9 cellular contexts compared by ENCODE assay signal in the genomic region with DNA sequence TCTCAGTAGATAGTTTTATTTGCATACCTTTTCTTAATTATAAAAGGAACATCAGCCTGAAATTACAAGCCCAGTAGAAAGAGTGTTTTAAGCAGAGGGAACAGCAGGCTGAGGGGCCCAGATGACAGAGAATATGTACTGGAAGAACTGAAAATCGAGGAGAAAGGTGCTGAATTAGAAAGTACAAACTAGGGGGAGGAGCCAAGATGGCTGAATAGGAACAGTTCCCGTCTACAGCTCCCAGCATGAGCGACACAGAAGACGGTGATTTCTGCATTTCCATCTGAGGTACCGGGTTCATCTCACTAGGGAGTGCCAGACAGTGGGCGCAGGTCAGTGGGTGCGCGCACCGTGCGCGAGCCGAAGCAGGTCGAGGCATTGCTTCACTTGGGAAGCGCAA. TPM values are rescaled to one million over a fixed set of nuclear protein-coding genes. Genes with fewer than 3 reads are reported as not detected.
DNase-seq lines count a peak whose midpoint lies in the region; ATAC-seq, FAIRE-seq and TF ChIP-seq lines count a peak whose summit lies in the region.
"Not testable (repeated sequence)": the region's sequence is repeated elsewhere in the genome, so short reads cannot be mapped to it uniquely, and the experiment has no call there.
"Had no signal": no experiment of that assay in that cellular context is flagged by ENCODE, and none has a peak within 500 bp of the region (broad histone marks: within the 10 kb centered on the region; RNA-seq: fewer than 3 reads in every experiment).

No MANE protein-coding gene starts in this region.

- not testable (repeated sequence) for H3K36me3 ChIP-seq in Caco-2 (ENCODE audit: control insufficient read depth, insufficient read depth, low read length); GM23338 (ENCODE audit: insufficient read depth); HUES64 (ENCODE audit: insufficient read depth, low read length); PC-9 (ENCODE audit: low read depth); K562 (ENCODE audit: control insufficient read depth, insufficient read depth, low read length); neuronal stem cell (replicated peaks in 1 of 2; ENCODE audit: control insufficient read depth in 2 of 2, insufficient read depth in 2 of 2, low read length in 2 of 2)

- not testable (repeated sequence) for BruUV-seq in Caco-2 (replicated peaks; lab: Mats Ljungman, UMichigan); PC-9 (replicated peaks; lab: Mats Ljungman, UMichigan); K562 (replicated peaks; lab: Mats Ljungman, UMichigan)

- not testable (repeated sequence) for H3K14ac ChIP-seq in neuronal stem cell (ENCODE audit: low read length)

- H2AFZ ChIP-seq in GM23338: peak overlapping the region; percentile 38; the same call in 1 of the 2 replicates
- H2AFZ ChIP-seq in PC-9: peak overlapping the region; percentile 75; the same call in 1 of the 2 replicates
- peak overlapping the region; percentile 78 for H2AFZ ChIP-seq in K562 (ENCODE audit: low read depth, low read length)
- peak overlapping the region; percentile 22 for H2AFZ ChIP-seq in neuronal stem cell (ENCODE audit: low read length)

- not testable (repeated sequence) for H3K79me1 ChIP-seq in neuronal stem cell (ENCODE audit: low read depth, low read length)

- not testable (repeated sequence) for H4K91ac ChIP-seq in neuronal stem cell (ENCODE audit: low read depth, low read length, poor library complexity)

- POLR2A ChIA-PET in Caco-2 (lab: Charles Lee); PC-9 (lab: Charles Lee; ENCODE audit: unreplicated experiment); K562 (lab: Yijun Ruan, JAX): not testable (repeated sequence)

- H3K36me3 Mint-ChIP-seq in Caco-2 (ENCODE audit: insufficient read depth, unreplicated experiment); GM23338 (ENCODE audit: low read depth): not testable (repeated sequence)

- not testable (repeated sequence) for TF ChIP-seq RAD21 in K562 (CRISPR knock-in tag; conservative IDR thresholded peaks at IDR 0.05 in 1 of 2, IDR thresholded peaks at IDR 0.05 in 1 of 2)

- H4K8ac ChIP-seq in neuronal stem cell (ENCODE audit: low read depth, low read length): not testable (repeated sequence)

- peak overlapping the region; percentile 42; the same call in 1 of the 2 replicates for H3K27ac ChIP-seq in GM23338 (ENCODE audit: low read depth)
- not testable (repeated sequence) for H3K27ac ChIP-seq in HUES64 (ENCODE audit: low read depth, low read length); PC-9; K562 (ENCODE audit: extremely low read depth, low read depth, low read length); neuronal stem cell (replicated peaks; ENCODE audit: low read length)

- not testable (repeated sequence) for H3K79me2 ChIP-seq in GM23338 (replicated peaks; ENCODE audit: insufficient read depth); PC-9 (ENCODE audit: low read depth); K562 (ENCODE audit: control insufficient read depth, insufficient read depth, low read length)

- H3K27ac Mint-ChIP-seq in Caco-2 (ENCODE audit: unreplicated experiment): peak overlapping the region; percentile 94
- H3K27ac Mint-ChIP-seq in GM23338: peak overlapping the region; percentile 72; the same call in 1 of the 2 replicates

- not testable (repeated sequence) for H2BK15ac ChIP-seq in neuronal stem cell (ENCODE audit: low read length)

- H2BK120ac ChIP-seq in neuronal stem cell (ENCODE audit: low read depth, low read length): not testable (repeated sequence)

- H3K4me3 ChIP-seq in Caco-2 (ENCODE audit: low read depth, low read length) (peak overlapping the region; percentile 41), HUES64 (ENCODE audit: low read length) (peak overlapping the region; percentile 26), PC-9 (peak overlapping the region; percentile 53; the same call in 1 of the 2 replicates), K562 (peak overlapping the region; percentile 26; the same call in 1 of the 2 replicates)
- not testable (repeated sequence) for H3K4me3 ChIP-seq in GM23338; neuronal stem cell (ENCODE audit: low read length in 2 of 2)

- not testable (repeated sequence) for H3K4me1 Mint-ChIP-seq in Caco-2 (ENCODE audit: low read depth, unreplicated experiment); GM23338

- not testable (repeated sequence) for TF ChIP-seq EP300 in K562 (IDR thresholded peaks at IDR 0.05; ENCODE audit: low read length)

- ATAC-seq in GM23338: not testable (repeated sequence)
- ATAC-seq in K562: peak; percentile 55; the same call in 1 of the 3 replicates

- H3K9me3 Mint-ChIP-seq in Caco-2 (ENCODE audit: unreplicated experiment): not testable (repeated sequence)
- H3K9me3 Mint-ChIP-seq in GM23338: peaks cover 12% of the 10 kb centered on the region; the same call in 2 of the 3 replicates

- intact Hi-C loops in Caco-2 (cut with micrococcal nuclease; ENCODE audit: unreplicated experiment); PC-9 (cut with micrococcal nuclease; ENCODE audit: unreplicated experiment); K562 (cut with micrococcal nuclease): not testable (repeated sequence)

- H3K4ac ChIP-seq in neuronal stem cell (ENCODE audit: low read length): not testable (repeated sequence)

- DNase-seq in Caco-2: peak in 1 of 2 experiments; percentile 24
- DNase-seq in GM23338 (ENCODE audit: low spot score); PC-9; neuronal stem cell (ENCODE audit: low spot score): not testable (repeated sequence)
- DNase-seq in NCI-H2171 treated with DMSO at 0.1 percent for 48 hours (lab: John Stamatoyannopoulos, UW): peak; percentile 4
- DNase-seq in K562 (ENCODE audit: extremely low read depth in 1 of 4, low spot score in 3 of 4): peak in 1 of 4 experiments; percentile 12

- not testable (repeated sequence) for H2BK5ac ChIP-seq in neuronal stem cell (ENCODE audit: low read length)

- not testable (repeated sequence) for TF ChIP-seq CTCF in Caco-2 (IDR thresholded peaks at IDR 0.05; ENCODE audit: insufficient read depth in 1 of 2, low read depth in 1 of 2, low read length in 1 of 2, severe bottlenecking in 1 of 2, unreplicated experiment in 1 of 2); GM23338 (conservative IDR thresholded peaks at IDR 0.05; ENCODE audit: low read depth in 2 of 2); PC-9 (conservative IDR thresholded peaks at IDR 0.05); K562 (IDR thresholded peaks at IDR 0.05 in 2 of 3, conservative IDR thresholded peaks at IDR 0.05 in 1 of 3; ENCODE audit: insufficient read depth in 2 of 3, low read depth in 1 of 3, low read length in 3 of 3)

- H3K18ac ChIP-seq in neuronal stem cell (ENCODE audit: low read length): not testable (repeated sequence)

- H2BK12ac ChIP-seq in neuronal stem cell (ENCODE audit: low read length): not testable (repeated sequence)

- not testable (repeated sequence) for H3K9me1 ChIP-seq in K562 (ENCODE audit: control insufficient read depth, insufficient read depth, low read length)

- not testable (repeated sequence) for H4K20me1 ChIP-seq in GM23338 (replicated peaks; ENCODE audit: insufficient read depth); PC-9 (ENCODE audit: insufficient read depth); K562 (replicated peaks; ENCODE audit: control insufficient read depth, insufficient read depth, low read length)

- CTCF ChIA-PET in Caco-2 (lab: Charles Lee); K562 (lab: Yijun Ruan, JAX; ENCODE audit: low intra/inter-chr PET ratio): not testable (repeated sequence)
- CTCF ChIA-PET in PC-9 (lab: Charles Lee): interaction anchor here (0.6 kb wide), 1 partner anchor 230 kb away, joined by 3 read pairs; no protein-coding TSS in a partner anchor

- not testable (repeated sequence) for H3K9me2 ChIP-seq in GM23338 (ENCODE audit: insufficient read depth); PC-9 (ENCODE audit: insufficient read depth)

- H3F3A ChIP-seq in GM23338 (replicated peaks; ENCODE audit: low read depth); PC-9 (ENCODE audit: insufficient read depth, low read depth): not testable (repeated sequence)

- 84% methylated on average over 14 of the region's 14 CpGs for WGBS in HUES64
- WGBS in K562 (ENCODE audit: insufficient coverage, low coverage, missing lambda C conversion rate): 0% methylated on average over 6 of the region's 14 CpGs
- WGBS in neuronal stem cell (ENCODE audit: extremely low coverage in 2 of 2, insufficient read length in 2 of 2, insufficient replicate concordance in 1 of 2), 2 donors: no CpG with 5 or more reads among the region's 14 CpGs

- H2AK5ac ChIP-seq in neuronal stem cell (ENCODE audit: low read depth, low read length): not testable (repeated sequence)

- H3K27me3 ChIP-seq in Caco-2 (replicated peaks; ENCODE audit: control insufficient read depth, insufficient read depth, low read length); GM23338 (ENCODE audit: insufficient read depth); HUES64 (ENCODE audit: insufficient read depth, low read length); PC-9 (ENCODE audit: insufficient read depth, low read depth); K562 (ENCODE audit: control insufficient read depth in 2 of 2, insufficient read depth in 2 of 2, low read length in 2 of 2); neuronal stem cell (ENCODE audit: control insufficient read depth in 3 of 3, insufficient read depth in 3 of 3, low read depth in 1 of 3, low read length in 3 of 3): not testable (repeated sequence)

- H3K9me3 ChIP-seq in Caco-2; HUES64 (ENCODE audit: insufficient read depth, low read depth, low read length); PC-9 (ENCODE audit: insufficient read depth, low read depth); K562 (replicated peaks; ENCODE audit: control insufficient read depth, insufficient read depth, low read depth, low read length); neuronal stem cell (replicated peaks in 1 of 2; ENCODE audit: control insufficient read depth in 2 of 2, insufficient read depth in 1 of 2, low read depth in 1 of 2, low read length in 2 of 2): not testable (repeated sequence)

- in situ Hi-C loops in K562 (cut with MboI): not testable (repeated sequence)

- not testable (repeated sequence) for H3K9ac ChIP-seq in HUES64 (ENCODE audit: low read depth, low read length); K562 (ENCODE audit: insufficient read depth in 1 of 2, low read depth in 2 of 2, low read length in 2 of 2); neuronal stem cell (ENCODE audit: low read depth, low read length, poor library complexity)

- peak overlapping the region; percentile 55; the same call in 1 of the 2 replicates for H3K4me2 ChIP-seq in GM23338
- H3K4me2 ChIP-seq in PC-9: peak overlapping the region; percentile 80
- peak overlapping the region; percentile 69 for H3K4me2 ChIP-seq in K562 (ENCODE audit: insufficient read depth, low read length)
- H3K4me2 ChIP-seq in neuronal stem cell (ENCODE audit: insufficient read depth, low read length, poor library complexity, severe bottlenecking): not testable (repeated sequence)

- not testable (repeated sequence) for FAIRE-seq in K562 (lab: Jason Lieb, UNC)

- H3K27me3 Mint-ChIP-seq in Caco-2 (ENCODE audit: insufficient read depth, unreplicated experiment); GM23338 (ENCODE audit: insufficient read depth, low read depth, poor library complexity): not testable (repeated sequence)

- H3K4me3 Mint-ChIP-seq in Caco-2 (ENCODE audit: unreplicated experiment): peak overlapping the region; percentile 90
- not testable (repeated sequence) for H3K4me3 Mint-ChIP-seq in GM23338

- H3K4me1 ChIP-seq in Caco-2; GM23338 (ENCODE audit: insufficient read depth); HUES64 (ENCODE audit: insufficient read depth, low read length); PC-9 (replicated peaks; ENCODE audit: insufficient read depth); K562 (replicated peaks in 1 of 2; ENCODE audit: control insufficient read depth in 2 of 2, insufficient read depth in 2 of 2, low read length in 2 of 2); neuronal stem cell (ENCODE audit: control insufficient read depth in 2 of 2, insufficient read depth in 1 of 2, low read depth in 1 of 2, low read length in 2 of 2): not testable (repeated sequence)

- not testable (repeated sequence) for TF ChIP-seq POLR2A in K562 (conservative IDR thresholded peaks at IDR 0.05)

- H3K23ac ChIP-seq in neuronal stem cell (ENCODE audit: low read depth, low read length, poor library complexity): not testable (repeated sequence)

RNA-seq across cellular contexts. Expression of gene OR5P3, which starts 30.2 kb away (rescaled TPM):
- total RNA-seq in Caco-2 (2022): not detected in 2 replicates
- total RNA-seq in GM23338 (2014; rRNA removed; shearing (Covaris generic)): 0.58 and 3.5 TPM in 2 replicates
- polyA plus RNA-seq in GM23338 (2016; fragmentation: Nextera tagmentation; extraction: Ambion mirVana): not detected in 2 replicates
- polyA plus RNA-seq in HUES64 (2013, experiment 1 of 2): not detected
- polyA plus RNA-seq in HUES64 (2013, experiment 2 of 2): not detected
- 2.3 and 5.1 TPM in 2 replicates for total RNA-seq in PC-9 (2021)
- not detected in 2 replicates for total RNA-seq in K562 (2011; cell fraction: chromatin; rRNA removed; ENCODE audit: low replicate concordance)
- total RNA-seq in K562 (2011; cell fraction: nucleolus; rRNA removed): not detected in 2 replicates
- total RNA-seq in K562 (2011; cell fraction: nucleoplasm; rRNA removed): not detected in 2 replicates
- total RNA-seq in K562 (2014; rRNA removed): not detected in 2 replicates
- total RNA-seq in K562 (2014; rRNA removed; fragmentation: Illumina TruSeq; extraction: Trizol): not detected in 2 replicates
- total RNA-seq in K562 (2015; rRNA removed; fragmentation: Illumina TruSeq; extraction: Trizol): not detected in 2 replicates
- total RNA-seq in K562 (2021): not detected in 2 replicates
- polyA plus RNA-seq in K562 (2011; rRNA removed): not detected in 2 replicates
- polyA plus RNA-seq in K562 (2011; cell fraction: cytosol; rRNA removed): not detected in 2 replicates
- polyA plus RNA-seq in K562 (2011; cell fraction: nucleus; rRNA removed): not detected in 2 replicates
- not detected in 2 replicates for polyA plus RNA-seq in K562 (2012)
- not detected in 2 replicates for polyA plus RNA-seq in K562 (2014; fragmentation: Illumina TruSeq; extraction: Trizol)
- polyA plus RNA-seq in K562 (2014; fragmentation: Nextera tagmentation; extraction: Ambion mirVana): not detected
- polyA plus RNA-seq in K562 (2014; rRNA removed): not detected in 2 replicates
- not detected in 2 replicates for polyA minus RNA-seq in K562 (2011; rRNA and poly(A)+ RNA removed)
- polyA minus RNA-seq in K562 (2011; cell fraction: cytosol; rRNA and poly(A)+ RNA removed): not detected in 2 replicates
- not detected in 2 replicates for polyA minus RNA-seq in K562 (2011; cell fraction: nucleus; rRNA and poly(A)+ RNA removed)
- polyA plus RNA-seq in neuronal stem cell (2013, experiment 1 of 2): not detected
- not detected for polyA plus RNA-seq in neuronal stem cell (2013, experiment 2 of 2)
- total RNA-seq: A172 had no signal
- polyA plus RNA-seq: BJ had no signal

Comparison
In these comparisons a context has a peak if more than half of its experiments do, and no peak if none do; other contexts are left out.
1. H2AFZ ChIP-seq: peak in every context shown above with its lines; median percentile 78 in K562; 75 in PC-9; 38 in GM23338; 22 in neuronal stem cell.